Comparison of ENCODE assay signal across 14 cellular contexts in genomic region chr10:79310911-79311573, GRCh38. TPM values are rescaled to one million over a fixed set of nuclear protein-coding genes. Genes with fewer than 3 reads are reported as not detected.
DNase-seq lines count a peak whose midpoint lies in the region; TF ChIP-seq lines count a peak whose summit lies in the region.
"Had no signal": no experiment of that assay in that cellular context is flagged by ENCODE, and none has a peak within 500 bp of the region (broad histone marks: within the 10 kb centered on the region; RNA-seq: fewer than 3 reads in every experiment).

No MANE protein-coding gene starts in this region.

- H3K27me3 Mint-ChIP-seq in neural crest cell (ENCODE audit: low read depth) = no peaks in the 10 kb centered on the region
- H3K27me3 Mint-ChIP-seq: naive B cell had no signal

- H3K27me3 ChIP-seq in cardiac muscle cell (no peaks in the 10 kb centered on the region), esophagus muscularis mucosa (no peaks in the 10 kb centered on the region), tibial nerve (no peaks in the 10 kb centered on the region)

- intact Hi-C loops in cardiac septum (cut with DNase I) = no loop called here
- intact Hi-C loops in esophagus muscularis mucosa (cut with DNase I) = no loop called here

- H3K36me3 ChIP-seq in cardiac muscle cell (peaks cover 50% of the 10 kb centered on the region), esophagus muscularis mucosa (peaks cover 68 to 100% (median 91%) of the 10 kb centered on the region in 4 donors), tibial nerve (peaks cover 5 to 96% (median 34%) of the 10 kb centered on the region in 3 donors)

- peaks cover 14% of the 10 kb centered on the region for H3K4me1 Mint-ChIP-seq in neural crest cell

- H3K27ac ChIP-seq in cardiac muscle cell (peak overlapping the region; percentile 51), esophagus muscularis mucosa (replicated peaks in 1 of 4) (peak overlapping the region in 3 of 4 donors; percentile 32 to 54 (median 36)), tibial nerve (peak overlapping the region; percentile 59 to 92 (median 76))
- H3K27ac ChIP-seq: epithelial cell of prostate had no signal

- H3K9me3 ChIP-seq in cardiac muscle cell (ENCODE audit: low read depth) (no peaks in the 10 kb centered on the region), esophagus muscularis mucosa (no peaks in the 10 kb centered on the region), tibial nerve (no peaks in the 10 kb centered on the region)

- peak overlapping the region; percentile 47 for H3K4me3 Mint-ChIP-seq in neural crest cell
- H3K4me3 Mint-ChIP-seq: activated naive CD4-positive, alpha-beta T cell treated with anti-CD3 and anti-CD28 coated beads for 36 hours; naive B cell had no signal

- no peak for DNase-seq in cardiac muscle cell (ENCODE audit: low read depth in 1 of 2, low spot score in 1 of 2)
- no peak for DNase-seq in cardiac septum (ENCODE audit: low spot score)
- DNase-seq in esophagus muscularis mucosa (ENCODE audit: extremely low spot score) = no peak
- peak; percentile 49 for DNase-seq in neural crest cell (ENCODE audit: low read depth, low spot score)
- DNase-seq in tibial nerve (ENCODE audit: low spot score in 2 of 2) = peak; percentile 40 to 41
- no peak for DNase-seq in NCI-H2171 (lab: John Stamatoyannopoulos, UW)
- DNase-seq in cerebellar cortex (ENCODE audit: low spot score) = no peak
- no peak for DNase-seq in NCI-H510A treated with DMSO at 0.1 percent for 48 hours (lab: John Stamatoyannopoulos, UW)
- DNase-seq: activated CD8-positive, alpha-beta memory T cell treated with anti-CD3 and anti-CD28 coated beads for 24 hours; activated naive CD4-positive, alpha-beta T cell treated with anti-CD3 and anti-CD28 coated beads for 36 hours; Calu3; naive B cell; SHP77 treated with DMSO at 0.1 percent for 48 hours had no signal

- WGBS in esophagus muscularis mucosa = 76% methylated on average over 22 of the region's 26 CpGs
- 45 to 55% methylated on average over 17 to 23 of the region's 26 CpGs for WGBS in tibial nerve, 2 donors

- TF ChIP-seq CTCF in cardiac muscle cell (IDR thresholded peaks at IDR 0.05; ENCODE audit: low read depth, low read length) (no peak), esophagus muscularis mucosa (IDR thresholded peaks at IDR 0.05) (no peak), neural crest cell (conservative IDR thresholded peaks at IDR 0.05) (no peak), tibial nerve (IDR thresholded peaks at IDR 0.05) (no peak)

- H3K4me1 ChIP-seq in cardiac muscle cell (ENCODE audit: low read depth) (no peaks in the 10 kb centered on the region), esophagus muscularis mucosa (peaks cover 0 to 12% (median 4%) of the 10 kb centered on the region in 4 donors), tibial nerve (peaks cover 0 to 30% (median 6%) of the 10 kb centered on the region in 4 donors)

- TF ChIP-seq EP300 in esophagus muscularis mucosa (IDR thresholded peaks at IDR 0.05) = no peak
- peak in 1 of 2 donors; percentile 47 for TF ChIP-seq EP300 in tibial nerve (IDR thresholded peaks at IDR 0.05)

- H3K36me3 Mint-ChIP-seq in neural crest cell (ENCODE audit: low read depth) = peaks cover 6% of the 10 kb centered on the region

- peak overlapping the region; percentile 98 for H3K27ac Mint-ChIP-seq in neural crest cell (ENCODE audit: unreplicated experiment)
- H3K27ac Mint-ChIP-seq: activated naive CD4-positive, alpha-beta T cell treated with anti-CD3 and anti-CD28 coated beads for 36 hours had no signal

- TF ChIP-seq POLR2A in esophagus muscularis mucosa (IDR thresholded peaks at IDR 0.05; ENCODE audit: low read depth) = no peak
- TF ChIP-seq POLR2A in tibial nerve (IDR thresholded peaks at IDR 0.05) = no peak

- H3K4me3 ChIP-seq in cardiac muscle cell (no peak overlapping the region), esophagus muscularis mucosa (no peak overlapping the region), tibial nerve (peak overlapping the region in 1 of 4 donors; percentile 4)

- H3K9me3 Mint-ChIP-seq in neural crest cell = no peaks in the 10 kb centered on the region
- H3K9me3 Mint-ChIP-seq: activated naive CD4-positive, alpha-beta T cell treated with anti-CD3 and anti-CD28 coated beads for 36 hours; naive B cell had no signal

RNA-seq across cellular contexts. Expression of gene PPIF, which starts 36.2 kb away (rescaled TPM):
- total RNA-seq in cardiac muscle cell (86.6 and 101 TPM in 2 replicates), cardiac septum (115 TPM), esophagus muscularis mucosa (10 to 100 TPM; 19.5 to 42.2 (median 24.4) TPM), neural crest cell (74.2 and 76.8 TPM in 2 replicates), tibial nerve (10 to 100 TPM; 16.6 to 36.0 (median 20.6) TPM)
- polyA plus RNA-seq in cardiac muscle cell = 125 and 143 TPM in 2 replicates

Comparison
In these comparisons a context has a peak if more than half of its experiments do, and no peak if none do; other contexts are left out.
1. DNase-seq: peak in neural crest cell (single experiment) and tibial nerve (2 of 2); none in cardiac muscle cell (0 of 2), cardiac septum (single experiment), esophagus muscularis mucosa (single experiment), NCI-H2171 (single experiment), cerebellar cortex (single experiment) and NCI-H510A treated with DMSO at 0.1 percent for 48 hours (single experiment).
2. Peak in every context shown above with its lines, with median percentiles within 50 percentile points of each other: H3K27ac ChIP-seq.